1 cellular context compared by ENCODE assay signal in genomic region chr12:113306382-113306781, GRCh38.
TF ChIP-seq lines count a peak whose summit lies in the region.

No MANE protein-coding gene starts in this region.

TF ChIP-seq in IMR-90, 13 proteins besides CTCF, POLR2A, EP300 and RAD21:
- no peak for TF ChIP-seq CEBPB (IDR thresholded peaks at IDR 0.05; ENCODE audit: low read depth, low read length)
- TF ChIP-seq CHD1 (IDR thresholded peaks at IDR 0.05; ENCODE audit: low read depth, low read length), result no peak
- no peak for TF ChIP-seq SMC3 (IDR thresholded peaks at IDR 0.05; ENCODE audit: low read depth, low read length)
- TF ChIP-seq RFX5 (IDR thresholded peaks at IDR 0.05; ENCODE audit: low read depth, low read length), result no peak
- TF ChIP-seq USF2 (IDR thresholded peaks at IDR 0.05; ENCODE audit: low read depth, low read length), result no peak
- TF ChIP-seq MAZ (IDR thresholded peaks at IDR 0.05; ENCODE audit: borderline replicate concordance, low read depth, low read length), result no peak
- no peak for TF ChIP-seq NFE2L2 (IDR thresholded peaks at IDR 0.05; ENCODE audit: low read depth, low read length)
- no peak for TF ChIP-seq RCOR1 (IDR thresholded peaks at IDR 0.05; ENCODE audit: insufficient replicate concordance, low read length)
- TF ChIP-seq BHLHE40 (IDR thresholded peaks at IDR 0.05; ENCODE audit: low read depth, low read length), result no peak
- no peak for TF ChIP-seq ELK1 (IDR thresholded peaks at IDR 0.05; ENCODE audit: borderline replicate concordance, low read depth, low read length)
- TF ChIP-seq MXI1 (IDR thresholded peaks at IDR 0.05; ENCODE audit: borderline replicate concordance, low read depth, low read length), result no peak
- no peak for TF ChIP-seq FOS (IDR thresholded peaks at IDR 0.05; ENCODE audit: low read depth, low read length)
- no peak for TF ChIP-seq MAFK (IDR thresholded peaks at IDR 0.05; ENCODE audit: low read depth, low read length)
